ENCODE assay signal across 1 cellular context in the genomic region with DNA sequence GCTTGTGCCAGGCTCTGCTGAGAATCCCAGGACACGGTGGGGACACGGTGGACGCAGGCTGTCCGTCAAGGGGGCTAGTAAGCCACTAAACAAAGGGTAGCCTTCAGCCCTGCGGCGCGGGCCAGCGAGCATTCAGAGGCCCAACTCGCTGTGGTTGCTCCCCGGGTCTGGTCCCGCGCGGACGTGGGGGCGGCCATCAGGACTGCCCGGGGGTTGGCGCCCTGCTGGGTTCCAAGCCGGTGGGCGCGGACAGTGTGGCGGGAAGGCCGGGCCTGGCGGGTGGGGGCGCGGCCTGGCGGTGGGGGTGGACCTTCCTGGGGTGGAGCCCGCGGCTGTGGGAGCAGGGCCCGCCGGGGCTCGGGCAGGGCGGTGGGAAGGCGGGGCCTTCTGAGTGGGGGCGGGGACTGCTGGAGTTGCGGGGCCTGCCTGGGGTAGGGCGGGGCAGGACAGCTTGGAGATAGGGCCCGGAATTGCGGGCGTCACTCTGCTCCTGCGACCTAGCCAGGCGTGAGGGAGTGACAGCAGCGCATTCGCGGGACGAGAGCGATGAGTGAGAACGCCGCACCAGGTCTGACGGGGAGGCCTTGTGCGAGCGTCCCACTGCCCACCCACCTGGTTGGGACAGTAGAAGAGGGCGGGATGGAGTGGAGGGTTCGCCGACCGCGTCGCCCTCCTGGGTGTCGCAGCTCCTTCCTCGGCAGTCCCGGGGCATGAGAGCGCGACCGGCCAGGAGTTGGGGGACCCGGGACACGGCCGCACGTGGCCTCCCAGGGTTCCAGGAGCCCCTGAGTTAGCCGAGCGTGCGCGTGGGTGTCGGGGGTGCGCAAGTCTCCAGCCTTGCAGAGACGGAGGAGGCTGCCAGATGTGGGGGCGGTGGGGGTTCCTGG.
TF ChIP-seq lines count a peak whose summit lies in the region.

SERHL2 (plus strand) TSS at position 482 of the 887 bp plus-strand sequence; CDS start at position 547, 65 bp downstream.

TF ChIP-seq in A549, 52 proteins besides CTCF, POLR2A, EP300 and RAD21 (continued from another document):
- TF ChIP-seq ATOH8 (CRISPR knock-in tag; IDR thresholded peaks at IDR 0.05; ENCODE audit: low read depth) (no peak), MAX (IDR thresholded peaks at IDR 0.05) (no peak), RFX5 (IDR thresholded peaks at IDR 0.05) (no peak), FOXS1 (CRISPR knock-in tag; IDR thresholded peaks at IDR 0.05) (no peak), USF2 (IDR thresholded peaks at IDR 0.05) (no peak), ZC3H11A (IDR thresholded peaks at IDR 0.05) (no peak), FOSL2 (IDR thresholded peaks at IDR 0.05) (no peak), FOSL2 (CRISPR knock-in tag; IDR thresholded peaks at IDR 0.05) (no peak), CHD4 (IDR thresholded peaks at IDR 0.05; ENCODE audit: borderline replicate concordance) (no peak), HOXA7 (CRISPR knock-in tag; IDR thresholded peaks at IDR 0.05) (no peak)
- TF ChIP-seq, protein P1, sequence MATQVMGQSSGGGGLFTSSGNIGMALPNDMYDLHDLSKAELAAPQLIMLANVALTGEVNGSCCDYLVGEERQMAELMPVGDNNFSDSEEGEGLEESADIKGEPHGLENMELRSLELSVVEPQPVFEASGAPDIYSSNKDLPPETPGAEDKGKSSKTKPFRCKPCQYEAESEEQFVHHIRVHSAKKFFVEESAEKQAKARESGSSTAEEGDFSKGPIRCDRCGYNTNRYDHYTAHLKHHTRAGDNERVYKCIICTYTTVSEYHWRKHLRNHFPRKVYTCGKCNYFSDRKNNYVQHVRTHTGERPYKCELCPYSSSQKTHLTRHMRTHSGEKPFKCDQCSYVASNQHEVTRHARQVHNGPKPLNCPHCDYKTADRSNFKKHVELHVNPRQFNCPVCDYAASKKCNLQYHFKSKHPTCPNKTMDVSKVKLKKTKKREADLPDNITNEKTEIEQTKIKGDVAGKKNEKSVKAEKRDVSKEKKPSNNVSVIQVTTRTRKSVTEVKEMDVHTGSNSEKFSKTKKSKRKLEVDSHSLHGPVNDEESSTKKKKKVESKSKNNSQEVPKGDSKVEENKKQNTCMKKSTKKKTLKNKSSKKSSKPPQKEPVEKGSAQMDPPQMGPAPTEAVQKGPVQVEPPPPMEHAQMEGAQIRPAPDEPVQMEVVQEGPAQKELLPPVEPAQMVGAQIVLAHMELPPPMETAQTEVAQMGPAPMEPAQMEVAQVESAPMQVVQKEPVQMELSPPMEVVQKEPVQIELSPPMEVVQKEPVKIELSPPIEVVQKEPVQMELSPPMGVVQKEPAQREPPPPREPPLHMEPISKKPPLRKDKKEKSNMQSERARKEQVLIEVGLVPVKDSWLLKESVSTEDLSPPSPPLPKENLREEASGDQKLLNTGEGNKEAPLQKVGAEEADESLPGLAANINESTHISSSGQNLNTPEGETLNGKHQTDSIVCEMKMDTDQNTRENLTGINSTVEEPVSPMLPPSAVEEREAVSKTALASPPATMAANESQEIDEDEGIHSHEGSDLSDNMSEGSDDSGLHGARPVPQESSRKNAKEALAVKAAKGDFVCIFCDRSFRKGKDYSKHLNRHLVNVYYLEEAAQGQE (IDR thresholded peaks at IDR 0.05) = no peak
TF ChIP-seq in A549: peak in this region for 0.
